ENCODE assay signal across 27 cellular contexts in the genomic region with DNA sequence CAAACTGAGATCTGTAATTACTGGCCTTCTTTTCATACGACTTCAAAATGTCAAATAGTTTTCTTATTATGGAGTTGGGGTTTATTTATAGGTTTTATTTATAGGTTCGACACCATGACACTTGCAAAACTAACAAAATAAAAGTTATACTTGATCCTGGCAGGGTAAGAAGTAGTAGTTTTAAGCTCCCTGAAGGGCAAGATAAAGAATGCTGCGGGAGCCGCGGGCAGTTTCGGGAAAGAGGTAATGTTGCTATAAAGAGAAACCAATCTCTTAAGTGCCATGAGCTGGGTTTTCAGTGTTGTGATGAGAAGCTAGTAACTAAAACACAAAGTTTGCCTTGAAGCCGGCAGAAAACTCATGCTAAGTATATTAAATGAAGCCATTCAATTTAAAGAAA. TPM values are rescaled to one million over a fixed set of nuclear protein-coding genes. Genes with fewer than 3 reads are reported as not detected.
DNase-seq lines count a peak whose midpoint lies in the region; ATAC-seq and TF ChIP-seq lines count a peak whose summit lies in the region.
"Had no signal": no experiment of that assay in that cellular context is flagged by ENCODE, and none has a peak within 500 bp of the region (broad histone marks: within the 10 kb centered on the region; RNA-seq: fewer than 3 reads in every experiment).

No MANE protein-coding gene starts in this region.

- DNase-seq in Right ventricle myocardium superior (no peak), Right ventricle myocardium inferior (ENCODE audit: missing footprints) (no peak), foreskin keratinocyte (no peak), trophoblast cell (peak; percentile 84 to 93), upper lobe of right lung (no peak), LoVo (ENCODE audit: low spot score) (no peak), GDM1 (lab: John Stamatoyannopoulos, UW) (no peak), NCI-H2171 treated with DMSO at 0.1 percent for 48 hours (lab: John Stamatoyannopoulos, UW) (no peak)
- DNase-seq: activated CD4-positive, alpha-beta T cell treated with anti-CD3 and anti-CD28 coated beads, Interleukin-2, amount 10 ng/mL, durations not matched to agents 24 days and 14 days; activated T-cell treated with anti-CD3 and anti-CD28 coated beads, Interleukin-2, amount 50 U/mL, for 48 hours; brain microvascular endothelial cell; CD4-positive, CD25-positive, alpha-beta regulatory T cell; effector memory CD4-positive, alpha-beta T cell; foreskin melanocyte; hippocampal formation; KBM-7; naive thymus-derived CD8-positive, alpha-beta T cell; NCI-H1436; NCI-H2081 treated with DMSO at 0.1 percent for 48 hours; NK-92 treated with Interleukin-12 subunit alpha and Interleukin-12 subunit beta, amount 100 ng/mL, for 24 hours; occipital lobe; SIG-M5; T-helper 9 cell had no signal

- whole genome bisulfite sequencing in trophoblast cell (ENCODE audit: extremely low coverage, insufficient coverage, insufficient read length) = no CpG with 5 or more reads among the region's 7 CpGs

- no peak overlapping the region for H2BK5ac ChIP-seq in trophoblast cell (ENCODE audit: low read depth, low read length, poor library complexity)

- peak overlapping the region; percentile 74 for H3K27ac ChIP-seq in foreskin keratinocyte
- no peak overlapping the region for H3K27ac ChIP-seq in trophoblast cell (ENCODE audit: low read depth, low read length)
- peak overlapping the region; percentile 61 for H3K27ac ChIP-seq in upper lobe of right lung
- H3K27ac ChIP-seq: brain microvascular endothelial cell had no signal

- ATAC-seq in Right ventricle myocardium superior (ENCODE audit: poor library complexity) = peak; percentile 48
- ATAC-seq in Right ventricle myocardium inferior = no peak
- ATAC-seq in foreskin keratinocyte = no peak
- ATAC-seq in upper lobe of right lung = no peak
- ATAC-seq: esophagus mucosa; left lobe of liver; naive thymus-derived CD8-positive, alpha-beta T cell; Panc1 had no signal

- H3K36me3 ChIP-seq in trophoblast cell (ENCODE audit: control insufficient read depth in 1 of 2, insufficient read depth in 2 of 2, low read length in 2 of 2) (no peaks in the 10 kb centered on the region), upper lobe of right lung (no peaks in the 10 kb centered on the region)
- H3K36me3 ChIP-seq: brain microvascular endothelial cell, HAP-1 had no signal

- no peaks in the 10 kb centered on the region for H3K79me2 ChIP-seq in trophoblast cell (ENCODE audit: control insufficient read depth, insufficient read depth, low read length, poor library complexity)

- H2AK5ac ChIP-seq in trophoblast cell (ENCODE audit: low read length) = no peak overlapping the region

- H3K4me1 ChIP-seq in foreskin keratinocyte (peaks cover 48% of the 10 kb centered on the region), trophoblast cell (ENCODE audit: control insufficient read depth in 1 of 2, insufficient read depth in 2 of 2, low read length in 2 of 2) (peaks cover 2 to 10% of the 10 kb centered on the region in 2 experiments), upper lobe of right lung (peaks cover 12% of the 10 kb centered on the region)

- H4K91ac ChIP-seq in trophoblast cell (ENCODE audit: low read depth, low read length) = no peak overlapping the region

- H3K4me2 ChIP-seq in trophoblast cell (ENCODE audit: low read length) = no peak overlapping the region

- H3K27me3 ChIP-seq in foreskin keratinocyte (no peaks in the 10 kb centered on the region), trophoblast cell (ENCODE audit: insufficient read depth, low read length) (no peaks in the 10 kb centered on the region), upper lobe of right lung (peaks cover 4% of the 10 kb centered on the region)
- H3K27me3 ChIP-seq: brain microvascular endothelial cell had no signal

- no peak overlapping the region for H3K14ac ChIP-seq in trophoblast cell (ENCODE audit: low read length)

- H2AFZ ChIP-seq in trophoblast cell (ENCODE audit: insufficient read depth, low read length, poor library complexity) = no peak overlapping the region

- no peak overlapping the region for H4K8ac ChIP-seq in trophoblast cell (ENCODE audit: low read depth, low read length)

- no peak overlapping the region for H3K4me3 ChIP-seq in trophoblast cell (ENCODE audit: low read depth, low read length)
- H3K4me3 ChIP-seq in upper lobe of right lung = no peak overlapping the region
- H3K4me3 ChIP-seq: HAP-1 had no signal

- TF ChIP-seq CTCF in foreskin keratinocyte (conservative IDR thresholded peaks at IDR 0.05) (no peak), upper lobe of right lung (IDR thresholded peaks at IDR 0.05) (no peak)

- H3K79me1 ChIP-seq in trophoblast cell (ENCODE audit: low read length) = no peaks in the 10 kb centered on the region

- no peak overlapping the region for H3K23ac ChIP-seq in trophoblast cell (ENCODE audit: low read length)

- no peak overlapping the region for H3K4ac ChIP-seq in trophoblast cell (ENCODE audit: low read depth, low read length)

- H3K9ac ChIP-seq in trophoblast cell (ENCODE audit: low read length) = no peak overlapping the region

- no peak overlapping the region for H2BK12ac ChIP-seq in trophoblast cell (ENCODE audit: low read length)

- H3K9me3 ChIP-seq in trophoblast cell (ENCODE audit: insufficient read depth, low read depth, low read length) = no peaks in the 10 kb centered on the region
- no peaks in the 10 kb centered on the region for H3K9me3 ChIP-seq in upper lobe of right lung
- H3K9me3 ChIP-seq: HAP-1 had no signal

- H4K12ac ChIP-seq in trophoblast cell (ENCODE audit: low read depth, low read length) = no peak overlapping the region

- intact Hi-C loops in Right ventricle myocardium superior (cut with DNase I) (no loop called here), Right ventricle myocardium inferior (cut with DNase I) (loop anchor here (5.0 kb wide), 2 partner anchors 51 to 226 kb away; no protein-coding TSS in a partner anchor), upper lobe of right lung (cut with DNase I) (no loop called here)

- H3K18ac ChIP-seq in trophoblast cell (ENCODE audit: low read length) = no peak overlapping the region

- H2BK120ac ChIP-seq in trophoblast cell (ENCODE audit: insufficient read depth, low read length, poor library complexity) = no peak overlapping the region

RNA-seq across cellular contexts. Expression of gene PTPN3, which starts 24.8 kb away (rescaled TPM):
- total RNA-seq in Right ventricle myocardium superior (38.6 TPM), Right ventricle myocardium inferior (46.7 TPM), foreskin keratinocyte (14.4 and 19.5 TPM in 2 replicates), upper lobe of right lung (17.1 TPM)
- polyA plus RNA-seq in foreskin keratinocyte = 7.5 and 12.2 TPM in 2 replicates
- polyA plus RNA-seq in trophoblast cell (2013) = 2.8 and 3.0 TPM in 2 replicates
- total RNA-seq: naive thymus-derived CD8-positive, alpha-beta T cell had no signal
- polyA plus RNA-seq: naive thymus-derived CD8-positive, alpha-beta T cell had no signal

Comparison
In these comparisons a context has a peak if more than half of its experiments do, and no peak if none do; other contexts are left out.
1. DNase-seq: peak in trophoblast cell (2 of 2); none in Right ventricle myocardium superior (single experiment), Right ventricle myocardium inferior (single experiment), foreskin keratinocyte (0 of 2), upper lobe of right lung (single experiment), LoVo (single experiment), GDM1 (single experiment) and NCI-H2171 treated with DMSO at 0.1 percent for 48 hours (single experiment).